In genomic region chr1:77759090-77760028, GRCh38 we compare ENCODE assay signal across 8 cellular contexts. TPM values are rescaled to one million over a fixed set of nuclear protein-coding genes. Genes with fewer than 3 reads are reported as not detected.
DNase-seq lines count a peak whose midpoint lies in the region; ATAC-seq, FAIRE-seq and TF ChIP-seq lines count a peak whose summit lies in the region.

TSS of gene USP33 (minus strand) at chr1:77759852. CDS start at chr1:77741697, 18,155 bp downstream.

- DNase-seq in A549 (ENCODE audit: low read depth in 1 of 2, low spot score in 1 of 2) (peak; percentile 46 to 65), NCI-H2171 treated with DMSO at 0.1 percent for 48 hours (lab: John Stamatoyannopoulos, UW) (peak; percentile 79), WERI-Rb-1 (peak; percentile 92), breast epithelium (ENCODE audit: low spot score in 2 of 2) (peak; percentile 69 to 78), iPS-NIHi7 (ENCODE audit: extremely low spot score) (peak; percentile 96), spleen (peak; percentile 98)

- H3K4me1 ChIP-seq in A549 (peaks cover 29% of the 10 kb centered on the region), breast epithelium (no peaks in the 10 kb centered on the region), spleen (peaks cover 27 to 52% (median 42%) of the 10 kb centered on the region in 6 donors)

- TF ChIP-seq RAD21 in A549 (conservative IDR thresholded peaks at IDR 0.05 in 1 of 2, IDR thresholded peaks at IDR 0.05 in 1 of 2), result no peak

- no peak for FAIRE-seq in A549 (lab: Jason Lieb, UNC)

- H3K4me3 ChIP-seq in A549 (peak within 1 kb of the TSS; percentile 93), WERI-Rb-1 (ENCODE audit: low read depth, low read length) (peak within 1 kb of the TSS; percentile 61), breast epithelium (peak within 1 kb of the TSS; percentile 96 to 98 (median 98)), spleen (peak within 1 kb of the TSS; percentile 87 to 99 (median 94))

- TF ChIP-seq CTCF in A549 (IDR thresholded peaks at IDR 0.05) (no peak), WERI-Rb-1 (IDR thresholded peaks at IDR 0.05; ENCODE audit: low read depth, low read length) (no peak), breast epithelium (IDR thresholded peaks at IDR 0.05) (no peak), spleen (IDR thresholded peaks at IDR 0.05 in 8 of 11, conservative IDR thresholded peaks at IDR 0.05 in 3 of 11) (peak in 5 of 11 experiments; percentile 9 to 33 (median 21))

- no peak for TF ChIP-seq EP300 in A549 (IDR thresholded peaks at IDR 0.05)

- H3K9me3 ChIP-seq in A549, result no peaks in the 10 kb centered on the region
- H3K9me3 ChIP-seq in WERI-Rb-1 (ENCODE audit: severe bottlenecking), result no peaks in the 10 kb centered on the region
- H3K9me3 ChIP-seq in breast epithelium, result no peaks in the 10 kb centered on the region
- no peaks in the 10 kb centered on the region for H3K9me3 ChIP-seq in spleen

- CTCF ChIA-PET in A549 (lab: Yijun Ruan, JAX), result interaction anchor here (0.5 kb wide), 1 partner anchor 17 kb away, joined by 3 read pairs; no protein-coding TSS in a partner anchor

- ATAC-seq in A549 (peak; percentile 97), HG03064 (IDR thresholded peaks at IDR 0.05; ENCODE audit: low read depth, unreplicated experiment) (peak; percentile 95)

- POLR2A ChIA-PET in A549 (lab: Yijun Ruan, JAX), result interaction anchor here (1.0 kb wide), 1 partner anchor 20 kb away, joined by 3 read pairs; the partner anchor contains the start of gene MIGA1

- H3K4me2 ChIP-seq in A549, result peak within 1 kb of the TSS; percentile 88

- H3K27me3 ChIP-seq in WERI-Rb-1 (ENCODE audit: insufficient read depth, low read depth, severe bottlenecking) (no peaks in the 10 kb centered on the region), breast epithelium (no peaks in the 10 kb centered on the region), spleen (replicated peaks in 1 of 7) (no peaks in the 10 kb centered on the region)

- 2% methylated on average over 21 of the region's 79 CpGs for WGBS in A549 (ENCODE audit: missing lambda C conversion rate)
- WGBS in spleen, 5 donors, result 0 to 2% (median 1%) methylated on average over 56 to 79 of the region's 79 CpGs

- intact Hi-C loops in breast epithelium (cut with DNase I; ENCODE audit: low total_unique reads) (no loop called here), spleen (cut with DNase I; ENCODE audit: low total_unique reads) (no loop called here)

- TF ChIP-seq POLR2A in A549 (IDR thresholded peaks at IDR 0.05; ENCODE audit: low read length), result peak; percentile 48
- TF ChIP-seq POLR2A in GM18526 (IDR thresholded peaks at IDR 0.05; ENCODE audit: extremely low read depth, insufficient read length), result peak; percentile 68
- TF ChIP-seq POLR2A in breast epithelium (IDR thresholded peaks at IDR 0.05), result no peak
- TF ChIP-seq POLR2A in spleen (IDR thresholded peaks at IDR 0.05), result peak in 1 of 3 donors; percentile 45

- H3K27ac ChIP-seq in A549 (peak within 1 kb of the TSS; percentile 90 to 99), WERI-Rb-1 (peak within 1 kb of the TSS; percentile 95), breast epithelium (peak within 1 kb of the TSS; percentile 90 to 91), spleen (peak within 1 kb of the TSS; percentile 84 to 97 (median 92))

- H3K36me3 ChIP-seq in WERI-Rb-1 (peaks cover 6% of the 10 kb centered on the region), breast epithelium (no peaks in the 10 kb centered on the region), spleen (no peaks in the 10 kb centered on the region)

TF ChIP-seq in A549, 52 proteins besides CTCF, POLR2A, EP300 and RAD21:
- TF ChIP-seq ZNF302 (CRISPR knock-in tag; IDR thresholded peaks at IDR 0.05) (no peak), HMGXB4 (CRISPR knock-in tag; IDR thresholded peaks at IDR 0.05; ENCODE audit: borderline replicate concordance) (0 out of 2 replicates have a peak, but pooled peaks have one; percentile 66), PHF8 (IDR thresholded peaks at IDR 0.05; ENCODE audit: borderline replicate concordance, low read depth) (peak; percentile 62; the same call in 1 of the 2 replicates), JUN (IDR thresholded peaks at IDR 0.05) (peak in 1 of 2 experiments; percentile 55; a peak in 2 of 5 replicates), ELK1 (IDR thresholded peaks at IDR 0.05; ENCODE audit: low read depth, low read length) (no peak)
- TF ChIP-seq, protein P1, sequence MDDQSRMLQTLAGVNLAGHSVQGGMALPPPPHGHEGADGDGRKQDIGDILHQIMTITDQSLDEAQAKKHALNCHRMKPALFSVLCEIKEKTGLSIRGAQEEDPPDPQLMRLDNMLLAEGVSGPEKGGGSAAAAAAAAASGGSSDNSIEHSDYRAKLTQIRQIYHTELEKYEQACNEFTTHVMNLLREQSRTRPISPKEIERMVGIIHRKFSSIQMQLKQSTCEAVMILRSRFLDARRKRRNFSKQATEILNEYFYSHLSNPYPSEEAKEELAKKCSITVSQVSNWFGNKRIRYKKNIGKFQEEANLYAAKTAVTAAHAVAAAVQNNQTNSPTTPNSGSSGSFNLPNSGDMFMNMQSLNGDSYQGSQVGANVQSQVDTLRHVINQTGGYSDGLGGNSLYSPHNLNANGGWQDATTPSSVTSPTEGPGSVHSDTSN (IDR thresholded peaks at IDR 0.05), result no peak
- TF ChIP-seq, protein P2, sequence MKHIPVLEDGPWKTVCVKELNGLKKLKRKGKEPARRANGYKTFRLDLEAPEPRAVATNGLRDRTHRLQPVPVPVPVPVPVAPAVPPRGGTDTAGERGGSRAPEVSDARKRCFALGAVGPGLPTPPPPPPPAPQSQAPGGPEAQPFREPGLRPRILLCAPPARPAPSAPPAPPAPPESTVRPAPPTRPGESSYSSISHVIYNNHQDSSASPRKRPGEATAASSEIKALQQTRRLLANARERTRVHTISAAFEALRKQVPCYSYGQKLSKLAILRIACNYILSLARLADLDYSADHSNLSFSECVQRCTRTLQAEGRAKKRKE (CRISPR knock-in tag; IDR thresholded peaks at IDR 0.05; ENCODE audit: low read depth), result no peak

RNA-seq across cellular contexts. Expression of gene USP33, which starts in this region (rescaled TPM):
- polyA plus RNA-seq in A549 (2011; rRNA removed), result 45.5 and 49.5 TPM in 2 replicates
- 9.1 and 10.9 TPM in 2 replicates for polyA plus RNA-seq in A549 (2012; cell fraction: cytosol; rRNA removed)
- polyA plus RNA-seq in A549 (2012; cell fraction: nucleus; rRNA removed), result 9.5 and 17.4 TPM in 2 replicates
- 22.0 to 22.9 TPM (median 22.1 TPM) in 3 replicates for polyA plus RNA-seq in A549 (2017; fragmentation: RNase III; extraction: RNeasy Plus Mini Kit Qiagen cat#74134 plus additional on column Dnase treatment)
- 13.8 and 14.4 TPM in 2 replicates for polyA minus RNA-seq in A549 (2011; rRNA and poly(A)+ RNA removed)
- 100 to 1,000 TPM in 2 of 3 donors, 10 to 100 TPM in 1; 96.4 to 144 (median 133) TPM for total RNA-seq in breast epithelium
- total RNA-seq in spleen, result 100 to 1,000 TPM in 1 of 7 donors, 10 to 100 TPM in 6; 55.4 to 105 (median 79.6) TPM
- 10 to 100 TPM; 20.3 to 29.4 (median 24.5) TPM for polyA plus RNA-seq in spleen

Comparison
In these comparisons a context has a peak if more than half of its experiments do, and no peak if none do; other contexts are left out.
1. Peak in every context shown above with its lines: DNase-seq, ATAC-seq, H3K4me3 ChIP-seq and H3K27ac ChIP-seq.